14 cellular contexts compared by ENCODE assay signal in the genomic region with DNA sequence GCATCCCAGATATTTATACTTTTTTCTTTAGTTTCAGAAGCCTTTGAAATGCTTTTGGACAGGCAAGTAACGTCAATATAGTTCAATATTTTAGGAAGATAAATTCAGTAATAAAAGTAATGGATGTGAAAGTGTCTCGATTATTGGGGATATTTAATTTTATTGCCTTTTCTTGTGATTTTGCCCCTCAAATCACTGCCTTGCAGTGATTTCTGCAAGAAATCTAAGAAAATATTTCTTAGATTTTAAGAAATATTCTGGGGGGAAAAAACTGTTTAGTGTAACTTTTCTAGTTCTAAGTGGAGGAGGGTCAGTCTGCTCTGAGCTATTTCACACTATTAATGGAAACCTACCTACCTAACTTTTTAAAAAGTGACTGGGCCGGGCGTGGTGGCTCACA. TPM values are rescaled to one million over a fixed set of nuclear protein-coding genes. Genes with fewer than 3 reads are reported as not detected.
DNase-seq lines count a peak whose midpoint lies in the region; ATAC-seq and TF ChIP-seq lines count a peak whose summit lies in the region.
"Had no signal": no experiment of that assay in that cellular context is flagged by ENCODE, and none has a peak within 500 bp of the region (broad histone marks: within the 10 kb centered on the region; RNA-seq: fewer than 3 reads in every experiment).

No MANE protein-coding gene starts in this region.

- no TSS peak for BruUV-seq in PC-9 (replicated peaks; lab: Mats Ljungman, UMichigan)

- H3K4me2 ChIP-seq in PC-9 = no peak overlapping the region
- H3K4me2 ChIP-seq: BLaER1 treated with 17β-estradiol and CSF1 and Interleukin-3, amounts not matched to agents 10 nM and 100 nM had no signal

- H3K27ac ChIP-seq in caudate nucleus (ENCODE audit: low read depth, low read length) (no peak overlapping the region), PC-9 (no peak overlapping the region)
- H3K27ac ChIP-seq: BLaER1 treated with 17β-estradiol and CSF1 and Interleukin-3, amounts not matched to agents 10 nM and 100 nM; GM23248 had no signal

- H3K27me3 ChIP-seq in PC-9 (ENCODE audit: insufficient read depth, low read depth) = no peaks in the 10 kb centered on the region
- H3K27me3 ChIP-seq: BLaER1 treated with 17β-estradiol and CSF1 and Interleukin-3, amounts not matched to agents 10 nM and 100 nM had no signal

- no peaks in the 10 kb centered on the region for H3K9me3 Mint-ChIP-seq in activated naive CD8-positive, alpha-beta T cell (ENCODE audit: low read depth)
- H3K9me3 Mint-ChIP-seq in activated naive CD8-positive, alpha-beta T cell treated with anti-CD3 and anti-CD28 coated beads, Interleukin-2, amount 50 U/mL, for 24 hours = no peaks in the 10 kb centered on the region
- no peaks in the 10 kb centered on the region for H3K9me3 Mint-ChIP-seq in central memory CD8-positive, alpha-beta T cell
- H3K9me3 Mint-ChIP-seq in naive thymus-derived CD8-positive, alpha-beta T cell = no peaks in the 10 kb centered on the region

- intact Hi-C loops in PC-9 (cut with micrococcal nuclease; ENCODE audit: unreplicated experiment) = no loop called here

- H3K36me3 ChIP-seq in PC-9 (ENCODE audit: low read depth) = peaks cover 4% of the 10 kb centered on the region; the same call in 1 of the 2 replicates

- POLR2A ChIA-PET in naive thymus-derived CD8-positive, alpha-beta T cell (lab: Charles Lee) = no interaction called here
- POLR2A ChIA-PET in PC-9 (lab: Charles Lee; ENCODE audit: unreplicated experiment) = no interaction called here

- H3K27ac Mint-ChIP-seq in activated naive CD8-positive, alpha-beta T cell = peak overlapping the region; percentile 90
- H3K27ac Mint-ChIP-seq in activated naive CD8-positive, alpha-beta T cell treated with anti-CD3 and anti-CD28 coated beads, Interleukin-2, amount 50 U/mL, for 24 hours = no peak overlapping the region
- H3K27ac Mint-ChIP-seq in central memory CD8-positive, alpha-beta T cell (ENCODE audit: low read depth) = peak overlapping the region; percentile 35
- peak overlapping the region in 6 of 10 donors; percentile 3 to 66 (median 53) for H3K27ac Mint-ChIP-seq in naive thymus-derived CD8-positive, alpha-beta T cell
- H3K27ac Mint-ChIP-seq: B cell had no signal

- no peaks in the 10 kb centered on the region for H3K27me3 Mint-ChIP-seq in activated naive CD8-positive, alpha-beta T cell
- H3K27me3 Mint-ChIP-seq in activated naive CD8-positive, alpha-beta T cell treated with anti-CD3 and anti-CD28 coated beads, Interleukin-2, amount 50 U/mL, for 24 hours = no peaks in the 10 kb centered on the region
- no peaks in the 10 kb centered on the region for H3K27me3 Mint-ChIP-seq in central memory CD8-positive, alpha-beta T cell
- no peaks in the 10 kb centered on the region for H3K27me3 Mint-ChIP-seq in naive thymus-derived CD8-positive, alpha-beta T cell
- H3K27me3 Mint-ChIP-seq: B cell had no signal

- no peaks in the 10 kb centered on the region for H3K9me2 ChIP-seq in PC-9 (ENCODE audit: insufficient read depth)

- CTCF ChIA-PET in PC-9 (lab: Charles Lee) = no interaction called here

- H4K20me1 ChIP-seq in PC-9 (ENCODE audit: insufficient read depth) = peaks cover 31% of the 10 kb centered on the region

- no peak overlapping the region for H3K4me3 Mint-ChIP-seq in activated naive CD8-positive, alpha-beta T cell
- no peak overlapping the region for H3K4me3 Mint-ChIP-seq in activated naive CD8-positive, alpha-beta T cell treated with anti-CD3 and anti-CD28 coated beads, Interleukin-2, amount 50 U/mL, for 24 hours
- no peak overlapping the region for H3K4me3 Mint-ChIP-seq in central memory CD8-positive, alpha-beta T cell
- no peak overlapping the region for H3K4me3 Mint-ChIP-seq in naive thymus-derived CD8-positive, alpha-beta T cell
- H3K4me3 Mint-ChIP-seq: B cell had no signal

- peaks cover 3% of the 10 kb centered on the region for H3K36me3 Mint-ChIP-seq in activated naive CD8-positive, alpha-beta T cell
- peaks cover 15% of the 10 kb centered on the region for H3K36me3 Mint-ChIP-seq in activated naive CD8-positive, alpha-beta T cell treated with anti-CD3 and anti-CD28 coated beads, Interleukin-2, amount 50 U/mL, for 24 hours (ENCODE audit: low read depth)
- H3K36me3 Mint-ChIP-seq in central memory CD8-positive, alpha-beta T cell (ENCODE audit: insufficient read depth) = peaks cover 14% of the 10 kb centered on the region
- H3K36me3 Mint-ChIP-seq in naive thymus-derived CD8-positive, alpha-beta T cell = peaks cover 0 to 28% (median 3%) of the 10 kb centered on the region in 3 donors

- peaks cover 77% of the 10 kb centered on the region for H3K79me2 ChIP-seq in PC-9 (ENCODE audit: low read depth)

- no peaks in the 10 kb centered on the region for H3K4me1 ChIP-seq in PC-9 (replicated peaks; ENCODE audit: insufficient read depth)

- TF ChIP-seq CTCF in PC-9 (conservative IDR thresholded peaks at IDR 0.05) = no peak

- no peaks in the 10 kb centered on the region for H3K9me3 ChIP-seq in PC-9 (ENCODE audit: insufficient read depth, low read depth)
- H3K9me3 ChIP-seq: BLaER1 treated with 17β-estradiol and CSF1 and Interleukin-3, amounts not matched to agents 10 nM and 100 nM; Caco-2; HAP-1 had no signal

- DNase-seq in activated naive CD8-positive, alpha-beta T cell treated with anti-CD3 and anti-CD28 coated beads, Interleukin-2, amount 50 U/mL, for 24 hours = no peak
- DNase-seq in central memory CD8-positive, alpha-beta T cell (ENCODE audit: low spot score in 2 of 2) = no peak
- no peak for DNase-seq in naive thymus-derived CD8-positive, alpha-beta T cell
- no peak for DNase-seq in caudate nucleus (lab: John Stamatoyannopoulos, UW)
- DNase-seq in PC-9 = no peak
- DNase-seq: Caco-2, DMS79, GDM1, GM23248 had no signal

- no peaks in the 10 kb centered on the region for H3F3A ChIP-seq in PC-9 (ENCODE audit: insufficient read depth, low read depth)

- no peak for ATAC-seq in activated naive CD8-positive, alpha-beta T cell treated with anti-CD3 and anti-CD28 coated beads, Interleukin-2, amount 50 U/mL, for 24 hours
- no peak for ATAC-seq in central memory CD8-positive, alpha-beta T cell (replicated peaks; ENCODE audit: extremely low read depth, poor library complexity, severe bottlenecking)
- no peak for ATAC-seq in naive thymus-derived CD8-positive, alpha-beta T cell
- ATAC-seq: HepG2 had no signal

- H3K4me1 Mint-ChIP-seq in activated naive CD8-positive, alpha-beta T cell (ENCODE audit: low read depth) = peaks cover 67% of the 10 kb centered on the region
- H3K4me1 Mint-ChIP-seq in activated naive CD8-positive, alpha-beta T cell treated with anti-CD3 and anti-CD28 coated beads, Interleukin-2, amount 50 U/mL, for 24 hours = peaks cover 58% of the 10 kb centered on the region
- H3K4me1 Mint-ChIP-seq in central memory CD8-positive, alpha-beta T cell = peaks cover 51% of the 10 kb centered on the region
- H3K4me1 Mint-ChIP-seq in naive thymus-derived CD8-positive, alpha-beta T cell = peaks cover 31 to 77% (median 64%) of the 10 kb centered on the region in 4 donors

- no peak overlapping the region for H2AFZ ChIP-seq in PC-9
- H2AFZ ChIP-seq: GM23248 had no signal

- H3K4me3 ChIP-seq in PC-9 = no peak overlapping the region
- H3K4me3 ChIP-seq: BLaER1 treated with 17β-estradiol and CSF1 and Interleukin-3, amounts not matched to agents 10 nM and 100 nM; GM23248; HAP-1 had no signal

RNA-seq across cellular contexts. Expression of gene MGA, which starts 33.6 kb away (rescaled TPM):
- 10 to 100 TPM; 63.3 to 67.6 TPM for total RNA-seq in naive thymus-derived CD8-positive, alpha-beta T cell
- polyA plus RNA-seq in naive thymus-derived CD8-positive, alpha-beta T cell = 10 to 100 TPM; 12.2 to 20.6 (median 13.3) TPM
- total RNA-seq in PC-9 (2021) = 31.8 and 38.5 TPM in 2 replicates
